ENCODE assay signal across 9 cellular contexts in genomic region chr10:128035557-128035973, GRCh38.
A peak's percentile ranks its signal among the peaks of the same experiment; 100 is the strongest.
DNase-seq lines count a peak whose midpoint lies in the region; ATAC-seq and TF ChIP-seq lines count a peak whose summit lies in the region.
"Had no signal": no experiment of that assay in that cellular context is flagged by ENCODE, and none has a peak within 500 bp of the region (broad histone marks: within the 10 kb centered on the region; RNA-seq: fewer than 3 reads in every experiment).

No MANE protein-coding gene starts in this region.

- H3K4me1 ChIP-seq in HEK293 (ENCODE audit: control insufficient read depth, insufficient read depth, low read length): no peaks in the 10 kb centered on the region
- H3K4me1 ChIP-seq in Peyer's patch: peaks cover 0 to 16% (median 0%) of the 10 kb centered on the region in 4 donors

- H3K27ac Mint-ChIP-seq in Calu3 (ENCODE audit: unreplicated experiment): no peak overlapping the region
- no peak overlapping the region for H3K27ac Mint-ChIP-seq in activated naive CD4-positive, alpha-beta T cell treated with anti-CD3 and anti-CD28 coated beads for 36 hours
- H3K27ac Mint-ChIP-seq: IgD-negative memory B cell had no signal

- no peaks in the 10 kb centered on the region for H3K27me3 ChIP-seq in Peyer's patch

- no peaks in the 10 kb centered on the region for H3K9me3 Mint-ChIP-seq in Calu3 (ENCODE audit: low read depth, unreplicated experiment)
- no peaks in the 10 kb centered on the region for H3K9me3 Mint-ChIP-seq in activated naive CD4-positive, alpha-beta T cell treated with anti-CD3 and anti-CD28 coated beads for 36 hours
- H3K9me3 Mint-ChIP-seq: IgD-negative memory B cell had no signal

- H3K4me3 ChIP-seq in HEK293 (ENCODE audit: low read depth, low read length) (no peak overlapping the region), Peyer's patch (no peak overlapping the region)

- TF ChIP-seq CTCF in Calu3 (IDR thresholded peaks at IDR 0.05; ENCODE audit: unreplicated experiment) (peak; percentile 45), HEK293 (tag by site-specific recombination; IDR thresholded peaks at IDR 0.05) (peak; percentile 32), Peyer's patch (IDR thresholded peaks at IDR 0.05) (peak; percentile 57 to 79 (median 72))

- no peak for TF ChIP-seq POLR2A in Peyer's patch (IDR thresholded peaks at IDR 0.05)

- H3K27ac ChIP-seq in HEK293 (ENCODE audit: extremely low read depth, low read depth, low read length): no peak overlapping the region
- H3K27ac ChIP-seq in Peyer's patch: no peak overlapping the region

- H3K36me3 ChIP-seq in HEK293 (ENCODE audit: control insufficient read depth in 2 of 2, insufficient read depth in 1 of 2, low read length in 2 of 2) (no peaks in the 10 kb centered on the region), Peyer's patch (no peaks in the 10 kb centered on the region)

- intact Hi-C loops in Calu3 (cut with micrococcal nuclease; ENCODE audit: unreplicated experiment) (no loop called here), left ventricle myocardium superior (cut with micrococcal nuclease) (loop anchor here (5.0 kb wide), 1 partner anchor 37 kb away; no protein-coding TSS in a partner anchor)
- intact Hi-C loops in activated naive CD4-positive, alpha-beta T cell treated with anti-CD3 and anti-CD28 coated beads for 36 hours (cut with micrococcal nuclease): loop anchor here (1.0 kb wide), 3 partner anchors 12 to 115 kb away; no protein-coding TSS in a partner anchor

- no peaks in the 10 kb centered on the region for H3K27me3 Mint-ChIP-seq in Calu3 (ENCODE audit: unreplicated experiment)
- H3K27me3 Mint-ChIP-seq in activated naive CD4-positive, alpha-beta T cell treated with anti-CD3 and anti-CD28 coated beads for 36 hours (ENCODE audit: low read depth): no peaks in the 10 kb centered on the region

- peak; percentile 79 for ATAC-seq in left ventricle myocardium superior

- no peaks in the 10 kb centered on the region for H3K36me3 Mint-ChIP-seq in Calu3 (ENCODE audit: insufficient read depth, unreplicated experiment)
- no peaks in the 10 kb centered on the region for H3K36me3 Mint-ChIP-seq in activated naive CD4-positive, alpha-beta T cell treated with anti-CD3 and anti-CD28 coated beads for 36 hours (ENCODE audit: low read depth)
- H3K36me3 Mint-ChIP-seq: IgD-negative memory B cell had no signal

- DNase-seq in Calu3: peak; percentile 54
- DNase-seq in Peyer's patch: peak; percentile 56 to 82 (median 65)
- peak; percentile 78 for DNase-seq in activated naive CD4-positive, alpha-beta T cell treated with anti-CD3 and anti-CD28 coated beads for 36 hours
- DNase-seq in left ventricle myocardium superior: peak; percentile 66
- DNase-seq in stimulated activated CD4-positive, alpha-beta T cell treated with anti-CD3 and anti-CD28 coated beads, Interleukin-15, amount 100 ng/mL, for 24 hours: peak; percentile 75
- no peak for DNase-seq in globus pallidus (ENCODE audit: low spot score)
- DNase-seq in NCI-H146 (lab: John Stamatoyannopoulos, UW): no peak

- CTCF ChIA-PET in Calu3 (lab: Charles Lee): interaction anchor here (1.0 to 1.3 kb wide), 2 partner anchors 12 to 34 kb away, joined by 3 to 4 read pairs; no protein-coding TSS in a partner anchor
- CTCF ChIA-PET in HEK293 (lab: Yijun Ruan, JAX): interaction anchor here (0.5 to 4.0 kb wide), 33 partner anchors 9 to 842 kb away, joined by 3 to 57 read pairs (median 4); no protein-coding TSS in a partner anchor
- CTCF ChIA-PET in activated naive CD4-positive, alpha-beta T cell treated with anti-CD3 and anti-CD28 coated beads for 36 hours (lab: Charles Lee): interaction anchor here (1.0 to 6.6 kb wide), 26 partner anchors 8 to 131 kb away, joined by 3 to 281 read pairs (median 5); partner anchors contain the start of gene PTPRE

- peaks cover 16% of the 10 kb centered on the region for H3K4me1 Mint-ChIP-seq in Calu3 (ENCODE audit: low read depth, unreplicated experiment)
- peaks cover 3% of the 10 kb centered on the region for H3K4me1 Mint-ChIP-seq in activated naive CD4-positive, alpha-beta T cell treated with anti-CD3 and anti-CD28 coated beads for 36 hours (ENCODE audit: low read depth)

- POLR2A ChIA-PET in HEK293 (lab: Yijun Ruan, JAX): interaction anchor here (0.9 kb wide), 1 partner anchor 34 kb away, joined by 3 read pairs; no protein-coding TSS in a partner anchor

- no peak overlapping the region for H3K4me3 Mint-ChIP-seq in Calu3 (ENCODE audit: low read depth, unreplicated experiment)
- H3K4me3 Mint-ChIP-seq in activated naive CD4-positive, alpha-beta T cell treated with anti-CD3 and anti-CD28 coated beads for 36 hours: no peak overlapping the region
- H3K4me3 Mint-ChIP-seq: IgD-negative memory B cell had no signal

- BruUV-seq in Calu3 (replicated peaks; lab: Mats Ljungman, UMichigan): no TSS peak

- H3K9me3 ChIP-seq in HEK293 (ENCODE audit: control insufficient read depth, insufficient read depth, low read depth, low read length) (no peaks in the 10 kb centered on the region), Peyer's patch (no peaks in the 10 kb centered on the region)

TF ChIP-seq in HEK293, 187 proteins besides CTCF, POLR2A, EP300 and RAD21:
- TF ChIP-seq ZNF2 (tag by site-specific recombination; IDR thresholded peaks at IDR 0.05) (peak; percentile 77), ZNF654 (tag by site-specific recombination; IDR thresholded peaks at IDR 0.05; ENCODE audit: low read depth) (peak; percentile 17; the same call in 1 of the 2 replicates), ZNF585B (tag by site-specific recombination; IDR thresholded peaks at IDR 0.05) (no peak)

Comparison
In these comparisons a context has a peak if more than half of its experiments do, and no peak if none do; other contexts are left out.
1. DNase-seq: peak in Calu3 (single experiment), Peyer's patch (3 of 3), activated naive CD4-positive, alpha-beta T cell treated with anti-CD3 and anti-CD28 coated beads for 36 hours (single experiment), left ventricle myocardium superior (single experiment) and stimulated activated CD4-positive, alpha-beta T cell treated with anti-CD3 and anti-CD28 coated beads, Interleukin-15, amount 100 ng/mL, for 24 hours (single experiment); none in globus pallidus (single experiment) and NCI-H146 (single experiment).
2. Peak in every context shown above with its lines, with median percentiles within 50 percentile points of each other: CTCF ChIP-seq.